15 cellular contexts compared by ENCODE assay signal in the genomic region with DNA sequence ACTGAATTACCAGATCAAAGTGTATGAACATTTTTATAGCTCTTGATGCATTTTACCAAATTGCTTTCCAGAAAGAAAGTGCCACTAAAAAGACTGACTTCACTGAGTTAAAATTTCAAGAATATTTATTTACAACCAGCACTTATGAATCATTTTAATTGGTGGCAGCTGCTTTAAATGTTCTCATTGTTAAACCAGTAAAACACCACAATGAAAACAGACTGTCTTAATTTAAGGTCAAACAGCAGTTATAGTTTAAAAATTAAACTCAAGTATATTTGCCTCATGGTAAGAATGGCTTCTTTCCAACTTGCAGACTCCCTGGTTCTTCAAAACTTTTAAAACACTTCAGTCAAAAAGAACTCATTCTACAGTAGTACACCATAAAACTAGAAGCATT. TPM values are rescaled to one million over a fixed set of nuclear protein-coding genes. Genes with fewer than 3 reads are reported as not detected.
DNase-seq lines count a peak whose midpoint lies in the region; ATAC-seq and TF ChIP-seq lines count a peak whose summit lies in the region.
"Had no signal": no experiment of that assay in that cellular context is flagged by ENCODE, and none has a peak within 500 bp of the region (broad histone marks: within the 10 kb centered on the region; RNA-seq: fewer than 3 reads in every experiment).

No MANE protein-coding gene starts in this region.

- no peak overlapping the region for H3K23ac ChIP-seq in IMR-90 (ENCODE audit: low read depth, low read length)

- peak; percentile 14 for DNase-seq in AG20443 (ENCODE audit: low spot score)
- DNase-seq in IMR-90: peak; percentile 58
- peak; percentile 15 to 21 for DNase-seq in cardiac fibroblast (ENCODE audit: low read depth in 2 of 2)
- no peak for DNase-seq in mucosa of descending colon
- no peak for DNase-seq in T1000 (lab: John Stamatoyannopoulos, UW)
- DNase-seq in NCI-H226: no peak
- DNase-seq: activated naive CD4-positive, alpha-beta T cell treated with anti-CD3 and anti-CD28 coated beads, Interleukin-2, amount 50 U/mL, for 16 hours; MG63; NCI-H524; psoas muscle; stimulated activated CD4-positive, alpha-beta T cell treated with anti-CD3 and anti-CD28 coated beads, Interleukin-4, amount 100 ng/mL, for 1 hour; stimulated activated naive B cell treated with anti-CD40 and anti-IgM and Interleukin-4, amounts not matched to agents 10 μg/mL and 1 μg/mL and 100 μg/mL, for 72 hours had no signal

- no peak overlapping the region for H2AK9ac ChIP-seq in IMR-90 (replicated peaks; ENCODE audit: low read depth, low read length, poor library complexity)

- no peak overlapping the region for H3K4me3 ChIP-seq in IMR-90 (ENCODE audit: insufficient read depth, low read depth, low read length)
- no peak overlapping the region for H3K4me3 ChIP-seq in cardiac fibroblast (replicated peaks in 1 of 2; ENCODE audit: low read depth in 2 of 2, low read length in 2 of 2)
- H3K4me3 ChIP-seq in mucosa of descending colon: no peak overlapping the region
- H3K4me3 ChIP-seq: MG63, psoas muscle had no signal

- no peak overlapping the region for H3K4ac ChIP-seq in IMR-90 (ENCODE audit: low read depth, low read length)

- H4K20me1 ChIP-seq in IMR-90 (ENCODE audit: insufficient read depth, low read length): no peaks in the 10 kb centered on the region

- TF ChIP-seq POLR2A in IMR-90 (IDR thresholded peaks at IDR 0.05; ENCODE audit: low read depth, low read length): no peak

- no peak overlapping the region for H4K91ac ChIP-seq in IMR-90 (ENCODE audit: insufficient read depth, low read depth, low read length)

- no peak overlapping the region; the same call in 1 of the 2 replicates for H3K27ac ChIP-seq in IMR-90 (ENCODE audit: insufficient read depth, low read length)
- H3K27ac ChIP-seq: C4-2B, psoas muscle had no signal

- in situ Hi-C loops in IMR-90 (cut with MboI; ENCODE audit: low sequenced_read_pairs): no loop called here

- H2AK5ac ChIP-seq in IMR-90 (ENCODE audit: low read depth, low read length): no peak overlapping the region

- POLR2A ChIA-PET in IMR-90 (lab: Charles Lee; ENCODE audit: unreplicated experiment): no interaction called here

- dilution Hi-C loops in IMR-90 (cut with HindIII; ENCODE audit: low sequenced_read_pairs, unreplicated experiment): no loop called here

- peak overlapping the region; percentile 29 for H2BK5ac ChIP-seq in IMR-90 (ENCODE audit: low read depth, low read length, poor library complexity, severe bottlenecking)

- no TSS peak for BruUV-seq in IMR-90 (replicated peaks; lab: Mats Ljungman, UMichigan)

- H4K8ac ChIP-seq in IMR-90 (ENCODE audit: low read depth in 2 of 2, low read length in 2 of 2): no peak overlapping the region

- H2AFZ ChIP-seq in IMR-90 (replicated peaks; ENCODE audit: low read length, poor library complexity): no peak overlapping the region

- H3K9ac ChIP-seq in IMR-90 (ENCODE audit: low read depth, low read length): no peak overlapping the region

- H3K14ac ChIP-seq in IMR-90 (replicated peaks; ENCODE audit: low read depth, low read length): no peak overlapping the region

- H3K56ac ChIP-seq in IMR-90 (ENCODE audit: extremely low read depth, insufficient read depth, low read length): no peak overlapping the region

- no peak overlapping the region for H3K18ac ChIP-seq in IMR-90 (ENCODE audit: low read depth, low read length)

- TF ChIP-seq CTCF in IMR-90 (conservative IDR thresholded peaks at IDR 0.05; ENCODE audit: low read depth, low read length) (no peak), cardiac fibroblast (IDR thresholded peaks at IDR 0.05; ENCODE audit: low read depth, low read length) (no peak), mucosa of descending colon (IDR thresholded peaks at IDR 0.05) (no peak)

- intact Hi-C loops in IMR-90 (cut with micrococcal nuclease) (no loop called here), mucosa of descending colon (cut with DNase I, micrococcal nuclease) (no loop called here)

- no peak for ATAC-seq in IMR-90 (ENCODE audit: low read depth)
- ATAC-seq in mucosa of descending colon: peak; percentile 60
- ATAC-seq in HG03460 (IDR thresholded peaks at IDR 0.05; ENCODE audit: unreplicated experiment): no peak
- ATAC-seq in HG03025 (IDR thresholded peaks at IDR 0.05; ENCODE audit: low FRiP score, unreplicated experiment): no peak
- ATAC-seq: psoas muscle; stimulated activated naive B cell treated with anti-CD40 and anti-IgM and Interleukin-4, amounts not matched to agents 10 μg/mL and 1 μg/mL and 100 μg/mL, for 72 hours had no signal

- no peak overlapping the region for H2BK120ac ChIP-seq in IMR-90 (ENCODE audit: low read depth, low read length)

- H3K9me3 ChIP-seq in IMR-90 (ENCODE audit: control insufficient read depth, insufficient read depth, low read length): peaks cover 2% of the 10 kb centered on the region; the same call in 1 of the 2 replicates
- no peaks in the 10 kb centered on the region for H3K9me3 ChIP-seq in mucosa of descending colon
- H3K9me3 ChIP-seq: MG63 had no signal

- H4K5ac ChIP-seq in IMR-90 (ENCODE audit: low read depth, low read length): no peak overlapping the region

- no peak overlapping the region for H2BK15ac ChIP-seq in IMR-90 (ENCODE audit: low read depth, low read length)

- CTCF ChIA-PET in IMR-90 (lab: Yijun Ruan, JAX): interaction anchor here (0.6 kb wide), 1 partner anchor 36 kb away, joined by 4 read pairs; no protein-coding TSS in a partner anchor

- H3K4me1 ChIP-seq in IMR-90 (ENCODE audit: control insufficient read depth, insufficient read depth, low read length) (peaks cover 4% of the 10 kb centered on the region; the same call in 1 of the 2 replicates), mucosa of descending colon (ENCODE audit: low read depth) (peaks cover 2% of the 10 kb centered on the region)
- H3K4me1 ChIP-seq: psoas muscle had no signal

- peaks cover 9 to 24% of the 10 kb centered on the region in 2 experiments for H3K79me1 ChIP-seq in IMR-90 (ENCODE audit: low read depth in 1 of 2, low read length in 2 of 2)

- H3K4me2 ChIP-seq in IMR-90 (ENCODE audit: low read depth, low read length): peak overlapping the region; percentile 21

- no peak overlapping the region for H2BK20ac ChIP-seq in IMR-90 (ENCODE audit: low read depth, low read length)

- no peaks in the 10 kb centered on the region; the same call in 1 of the 2 replicates for H3K27me3 ChIP-seq in IMR-90 (ENCODE audit: control insufficient read depth, insufficient read depth, low read length)
- H3K27me3 ChIP-seq: MG63 had no signal

- H3K9me1 ChIP-seq in IMR-90 (ENCODE audit: insufficient read depth, low read length): no peaks in the 10 kb centered on the region

- H3K36me3 ChIP-seq in IMR-90 (ENCODE audit: control insufficient read depth, insufficient read depth, low read length) (no peaks in the 10 kb centered on the region), mucosa of descending colon (ENCODE audit: low read depth) (no peaks in the 10 kb centered on the region)

- no peak for TF ChIP-seq RAD21 in IMR-90 (IDR thresholded peaks at IDR 0.05; ENCODE audit: low read length)

TF ChIP-seq in IMR-90, 13 proteins besides CTCF, POLR2A, EP300 and RAD21:
- TF ChIP-seq RFX5 (IDR thresholded peaks at IDR 0.05; ENCODE audit: low read depth, low read length): no peak
- TF ChIP-seq CHD1 (IDR thresholded peaks at IDR 0.05; ENCODE audit: low read depth, low read length): no peak
- no peak for TF ChIP-seq SMC3 (IDR thresholded peaks at IDR 0.05; ENCODE audit: low read depth, low read length)
- TF ChIP-seq RCOR1 (IDR thresholded peaks at IDR 0.05; ENCODE audit: insufficient replicate concordance, low read length): no peak
- no peak for TF ChIP-seq FOS (IDR thresholded peaks at IDR 0.05; ENCODE audit: low read depth, low read length)
- no peak for TF ChIP-seq MXI1 (IDR thresholded peaks at IDR 0.05; ENCODE audit: borderline replicate concordance, low read depth, low read length)
- TF ChIP-seq, protein P1, sequence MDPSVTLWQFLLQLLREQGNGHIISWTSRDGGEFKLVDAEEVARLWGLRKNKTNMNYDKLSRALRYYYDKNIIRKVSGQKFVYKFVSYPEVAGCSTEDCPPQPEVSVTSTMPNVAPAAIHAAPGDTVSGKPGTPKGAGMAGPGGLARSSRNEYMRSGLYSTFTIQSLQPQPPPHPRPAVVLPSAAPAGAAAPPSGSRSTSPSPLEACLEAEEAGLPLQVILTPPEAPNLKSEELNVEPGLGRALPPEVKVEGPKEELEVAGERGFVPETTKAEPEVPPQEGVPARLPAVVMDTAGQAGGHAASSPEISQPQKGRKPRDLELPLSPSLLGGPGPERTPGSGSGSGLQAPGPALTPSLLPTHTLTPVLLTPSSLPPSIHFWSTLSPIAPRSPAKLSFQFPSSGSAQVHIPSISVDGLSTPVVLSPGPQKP (IDR thresholded peaks at IDR 0.05; ENCODE audit: borderline replicate concordance, low read depth, low read length): no peak
- no peak for TF ChIP-seq CEBPB (IDR thresholded peaks at IDR 0.05; ENCODE audit: low read depth, low read length)
- no peak for TF ChIP-seq BHLHE40 (IDR thresholded peaks at IDR 0.05; ENCODE audit: low read depth, low read length)
- TF ChIP-seq, protein P2, sequence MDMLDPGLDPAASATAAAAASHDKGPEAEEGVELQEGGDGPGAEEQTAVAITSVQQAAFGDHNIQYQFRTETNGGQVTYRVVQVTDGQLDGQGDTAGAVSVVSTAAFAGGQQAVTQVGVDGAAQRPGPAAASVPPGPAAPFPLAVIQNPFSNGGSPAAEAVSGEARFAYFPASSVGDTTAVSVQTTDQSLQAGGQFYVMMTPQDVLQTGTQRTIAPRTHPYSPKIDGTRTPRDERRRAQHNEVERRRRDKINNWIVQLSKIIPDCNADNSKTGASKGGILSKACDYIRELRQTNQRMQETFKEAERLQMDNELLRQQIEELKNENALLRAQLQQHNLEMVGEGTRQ (IDR thresholded peaks at IDR 0.05; ENCODE audit: low read depth, low read length): no peak
- TF ChIP-seq MAFK (IDR thresholded peaks at IDR 0.05; ENCODE audit: low read depth, low read length): no peak
- TF ChIP-seq MAZ (IDR thresholded peaks at IDR 0.05; ENCODE audit: borderline replicate concordance, low read depth, low read length): no peak

RNA-seq across cellular contexts. Expression of a gene that starts 36.9 kb away (rescaled TPM):
- total RNA-seq in IMR-90 (2012; rRNA removed): 11.3 and 19.4 TPM in 2 replicates
- 5.7 and 7.0 TPM in 2 replicates for polyA plus RNA-seq in IMR-90 (2012; rRNA removed)
- 2.1 and 2.5 TPM in 2 replicates for polyA plus RNA-seq in IMR-90 (2012; cell fraction: cytosol; rRNA removed)
- polyA plus RNA-seq in IMR-90 (2012; cell fraction: nucleus; rRNA removed; ENCODE audit: low replicate concordance): 3.3 and 12.6 TPM in 2 replicates
- 10 to 100 TPM in 1 of 3 donors, 1 to 10 TPM in 2; 4.1 to 10.7 (median 8.2) TPM for total RNA-seq in mucosa of descending colon

Comparison
In these comparisons a context has a peak if more than half of its experiments do, and no peak if none do; other contexts are left out.
1. DNase-seq: peak in AG20443 (single experiment), IMR-90 (single experiment) and cardiac fibroblast (2 of 2); none in mucosa of descending colon (0 of 3), T1000 (single experiment) and NCI-H226 (single experiment).